ENCODE assay signal across 30 cellular contexts in genomic region chr16:5582529-5582928, GRCh38.
"Had no signal": no experiment of that assay in that cellular context is flagged by ENCODE, and none has a peak within 500 bp of the region (broad histone marks: within the 10 kb centered on the region; RNA-seq: fewer than 3 reads in every experiment).

No MANE protein-coding gene starts in this region.

- H3K4me3 ChIP-seq: ascending aorta, breast epithelium, cardiac muscle cell, colonic mucosa, esophagus squamous epithelium, gastroesophageal sphincter, heart right ventricle had no signal

- H3K27me3 ChIP-seq: ascending aorta, breast epithelium, colonic mucosa, esophagus squamous epithelium had no signal

- H3K36me3 ChIP-seq: ascending aorta, breast epithelium, cardiac muscle cell, colonic mucosa, esophagus squamous epithelium, gastroesophageal sphincter, heart right ventricle had no signal

- H3K27ac ChIP-seq: ascending aorta, breast epithelium, cardiac muscle cell, colonic mucosa, epithelial cell of prostate, esophagus squamous epithelium, gastroesophageal sphincter, heart right ventricle had no signal

- H3K4me1 ChIP-seq: ascending aorta, breast epithelium, colonic mucosa, esophagus squamous epithelium, gastroesophageal sphincter, heart right ventricle had no signal

- DNase-seq: activated CD4-positive, alpha-beta memory T cell treated with anti-CD3 and anti-CD28 coated beads, Interleukin-2, amount 10 ng/mL, durations not matched to agents 7 days and 5 days; activated CD4-positive, alpha-beta T cell treated with anti-CD3 and anti-CD28 coated beads for 4 hours; activated CD4-positive, alpha-beta T cell treated with anti-CD3 and anti-CD28 coated beads, Interleukin-2, amount 10 ng/mL, durations not matched to agents 7 days and 5 days; activated CD4-positive, alpha-beta T cell treated with anti-CD3 and anti-CD28 coated beads, Interleukin-2, amount 50 U/mL, for 4 hours; activated CD4-positive, CD25-positive, alpha-beta regulatory T cell; activated CD4-positive, CD25-positive, alpha-beta regulatory T cell treated with anti-CD3 and anti-CD28 coated beads, Interleukin-2, amount 50 U/mL, for 72 hours; activated CD8-positive, alpha-beta memory T cell treated with anti-CD3 and anti-CD28 coated beads, Interleukin-2, amount 50 U/mL, for 48 hours; activated gamma-delta T cell; activated naive CD4-positive, alpha-beta T cell; activated naive CD4-positive, alpha-beta T cell treated with anti-CD3 and anti-CD28 coated beads, Interleukin-2, amount 10 ng/mL, durations not matched to agents 7 days and 5 days; activated naive CD8-positive, alpha-beta T cell treated with anti-CD3 and anti-CD28 coated beads, Interleukin-2, amount 10 ng/mL, durations not matched to agents 7 days and 5 days; activated T-cell treated with anti-CD3 and anti-CD28 coated beads for 4 hours; activated T-cell treated with anti-CD3 and anti-CD28 coated beads, Interleukin-2, amount 50 U/mL, for 24 hours; activated T-cell treated with anti-CD3 and anti-CD28 coated beads, Interleukin-2, amount 50 U/mL, for 72 hours; central memory CD4-positive, alpha-beta T cell; cerebellar nuclear complex; colonic mucosa; effector CD8-positive, alpha-beta T cell; esophagus squamous epithelium; foreskin melanocyte; heart right ventricle; T-helper 2 cell had no signal

- ATAC-seq: activated naive CD4-positive, alpha-beta T cell treated with anti-CD3 and anti-CD28 coated beads, Interleukin-2, amount 50 U/mL, for 72 hours; activated T-cell treated with anti-CD3 and anti-CD28 coated beads, Interleukin-2, amount 50 U/mL, for 72 hours; gastroesophageal sphincter; heart right ventricle had no signal

- FAIRE-seq: endometrium, endothelial cell of umbilical vein had no signal

- H3K9me3 ChIP-seq: ascending aorta, breast epithelium, colonic mucosa, esophagus squamous epithelium, gastroesophageal sphincter, heart right ventricle had no signal
